Comparison of ENCODE assay signal across 13 cellular contexts in genomic region chr9:98085955-98086354, GRCh38. TPM values are rescaled to one million over a fixed set of nuclear protein-coding genes. Genes with fewer than 3 reads are reported as not detected.
A peak's percentile ranks its signal among the peaks of the same experiment; 100 is the strongest.
DNase-seq lines count a peak whose midpoint lies in the region; ATAC-seq lines count a peak whose summit lies in the region.
"Had no signal": no experiment of that assay in that cellular context is flagged by ENCODE, and none has a peak within 500 bp of the region (broad histone marks: within the 10 kb centered on the region; RNA-seq: fewer than 3 reads in every experiment).

No MANE protein-coding gene starts in this region.

- no peaks in the 10 kb centered on the region for H3K9me3 Mint-ChIP-seq in activated T-helper 17 cell treated with anti-CD3 and anti-CD28 coated beads, Interleukin-2, amount 50 U/mL, for 72 hours
- no peaks in the 10 kb centered on the region for H3K9me3 Mint-ChIP-seq in natural killer cell treated with Interleukin-12 subunit alpha and Interleukin-12 subunit beta and Interleukin-15 and Interleukin-18, amount 100 ng/mL, for 72 hours

- DNase-seq in NCI-H748 (lab: John Stamatoyannopoulos, UW; ENCODE audit: unreplicated experiment) (peak; percentile 24), NCI-H748 treated with DMSO at 0.1 percent for 48 hours (lab: John Stamatoyannopoulos, UW) (no peak), NCI-H1694 treated with DMSO at 0.1 percent for 48 hours (lab: John Stamatoyannopoulos, UW) (no peak), pons (ENCODE audit: low spot score) (no peak)
- DNase-seq in natural killer cell treated with Interleukin-12 subunit alpha and Interleukin-12 subunit beta and Interleukin-15 and Interleukin-18, amount 100 ng/mL, for 72 hours (ENCODE audit: low spot score), result no peak
- DNase-seq: activated CD4-positive, CD25-positive, alpha-beta regulatory T cell treated with anti-CD3 and anti-CD28 coated beads, Interleukin-2, amount 50 U/mL, for 72 hours; NCI-H774; stimulated activated CD4-positive, alpha-beta T cell treated with anti-CD3 and anti-CD28 coated beads, Interleukin-2, amount 100 ng/mL, for 48 hours; substantia nigra had no signal

- ATAC-seq in HG02610 (IDR thresholded peaks at IDR 0.05; ENCODE audit: unreplicated experiment) (peak; percentile 49), HG03432 (IDR thresholded peaks at IDR 0.05; ENCODE audit: unreplicated experiment) (no peak)
- ATAC-seq in activated T-helper 17 cell treated with anti-CD3 and anti-CD28 coated beads, Interleukin-2, amount 50 U/mL, for 72 hours (replicated peaks), result peak; percentile 6
- no peak for ATAC-seq in natural killer cell treated with Interleukin-12 subunit alpha and Interleukin-12 subunit beta and Interleukin-15 and Interleukin-18, amount 100 ng/mL, for 72 hours
- ATAC-seq: SK-N-SH treated with all-trans-retinoic acid at 6 μM for 48 hours had no signal

- H3K4me1 Mint-ChIP-seq in activated T-helper 17 cell treated with anti-CD3 and anti-CD28 coated beads, Interleukin-2, amount 50 U/mL, for 72 hours, result peaks cover 38% of the 10 kb centered on the region
- H3K4me1 Mint-ChIP-seq in natural killer cell treated with Interleukin-12 subunit alpha and Interleukin-12 subunit beta and Interleukin-15 and Interleukin-18, amount 100 ng/mL, for 72 hours (ENCODE audit: low read depth in 2 of 2), result peaks cover 29% of the 10 kb centered on the region in 2 donors

- H3K36me3 Mint-ChIP-seq in activated T-helper 17 cell treated with anti-CD3 and anti-CD28 coated beads, Interleukin-2, amount 50 U/mL, for 72 hours (ENCODE audit: low read depth), result peaks cover 93% of the 10 kb centered on the region
- H3K36me3 Mint-ChIP-seq in natural killer cell treated with Interleukin-12 subunit alpha and Interleukin-12 subunit beta and Interleukin-15 and Interleukin-18, amount 100 ng/mL, for 72 hours, result peaks cover 24% of the 10 kb centered on the region

- no peaks in the 10 kb centered on the region for H3K27me3 Mint-ChIP-seq in activated T-helper 17 cell treated with anti-CD3 and anti-CD28 coated beads, Interleukin-2, amount 50 U/mL, for 72 hours
- H3K27me3 Mint-ChIP-seq in natural killer cell treated with Interleukin-12 subunit alpha and Interleukin-12 subunit beta and Interleukin-15 and Interleukin-18, amount 100 ng/mL, for 72 hours, result no peaks in the 10 kb centered on the region

- H3K4me3 Mint-ChIP-seq in activated T-helper 17 cell treated with anti-CD3 and anti-CD28 coated beads, Interleukin-2, amount 50 U/mL, for 72 hours, result peak overlapping the region; percentile 47
- no peak overlapping the region for H3K4me3 Mint-ChIP-seq in natural killer cell treated with Interleukin-12 subunit alpha and Interleukin-12 subunit beta and Interleukin-15 and Interleukin-18, amount 100 ng/mL, for 72 hours

- peak overlapping the region; percentile 90 for H3K27ac Mint-ChIP-seq in activated T-helper 17 cell treated with anti-CD3 and anti-CD28 coated beads, Interleukin-2, amount 50 U/mL, for 72 hours
- peak overlapping the region; percentile 33 to 66 for H3K27ac Mint-ChIP-seq in natural killer cell treated with Interleukin-12 subunit alpha and Interleukin-12 subunit beta and Interleukin-15 and Interleukin-18, amount 100 ng/mL, for 72 hours

RNA-seq across cellular contexts. Expression of gene NANS, which starts 29.4 kb away (rescaled TPM):
- total RNA-seq in activated T-helper 17 cell treated with anti-CD3 and anti-CD28 coated beads, Interleukin-2, amount 50 U/mL, for 72 hours, result 10 to 100 TPM; 46.4 to 54.4 TPM
- total RNA-seq in natural killer cell treated with Interleukin-12 subunit alpha and Interleukin-12 subunit beta and Interleukin-15 and Interleukin-18, amount 100 ng/mL, for 72 hours, result 10 to 100 TPM; 41.2 to 72.9 TPM

RNA-seq across cellular contexts. Expression of gene TRIM14, which starts 33.1 kb away (rescaled TPM):
- total RNA-seq in activated T-helper 17 cell treated with anti-CD3 and anti-CD28 coated beads, Interleukin-2, amount 50 U/mL, for 72 hours, result 10 to 100 TPM; 43.4 to 57.8 TPM
- 10 to 100 TPM; 29.4 to 49.0 TPM for total RNA-seq in natural killer cell treated with Interleukin-12 subunit alpha and Interleukin-12 subunit beta and Interleukin-15 and Interleukin-18, amount 100 ng/mL, for 72 hours

Comparison
In these comparisons a context has a peak if more than half of its experiments do, and no peak if none do; other contexts are left out.
1. ATAC-seq: peak in HG02610 (single experiment) and activated T-helper 17 cell treated with anti-CD3 and anti-CD28 coated beads, Interleukin-2, amount 50 U/mL, for 72 hours (single experiment); none in natural killer cell treated with Interleukin-12 subunit alpha and Interleukin-12 subunit beta and Interleukin-15 and Interleukin-18, amount 100 ng/mL, for 72 hours (0 of 2) and HG03432 (single experiment).